ENCODE assay signal across 26 cellular contexts in the genomic region with DNA sequence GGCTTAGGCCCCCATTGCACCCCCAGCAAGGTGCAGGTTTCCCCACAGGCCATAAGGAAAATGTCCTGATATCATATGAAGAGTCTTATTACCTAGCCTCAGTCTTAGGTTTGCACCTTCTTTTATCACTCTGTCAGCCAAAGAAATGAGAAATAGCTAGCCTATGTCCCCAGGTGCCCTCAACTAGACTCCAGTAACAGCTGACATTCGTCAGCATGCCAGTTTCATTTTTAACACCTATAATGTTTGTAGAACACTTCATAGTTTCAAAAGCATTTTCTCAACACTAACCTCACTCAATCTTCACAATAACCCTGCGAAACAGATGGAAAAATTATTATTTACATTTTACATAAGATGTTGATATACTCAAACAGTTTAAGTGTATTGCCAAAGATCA. TPM values are rescaled to one million over a fixed set of nuclear protein-coding genes. Genes with fewer than 3 reads are reported as not detected.
DNase-seq lines count a peak whose midpoint lies in the region; ATAC-seq, FAIRE-seq and TF ChIP-seq lines count a peak whose summit lies in the region.
"Had no signal": no experiment of that assay in that cellular context is flagged by ENCODE, and none has a peak within 500 bp of the region (broad histone marks: within the 10 kb centered on the region; RNA-seq: fewer than 3 reads in every experiment).

No MANE protein-coding gene starts in this region.

- H3K27me3 ChIP-seq in GM12878 (replicated peaks in 1 of 2; ENCODE audit: control insufficient read depth in 2 of 2, insufficient read depth in 2 of 2, low read length in 1 of 2) (peaks cover 0 to 2% of the 10 kb centered on the region in 2 experiments; a peak in 1 of 4 replicates), upper lobe of left lung (no peaks in the 10 kb centered on the region)
- H3K27me3 ChIP-seq: BE2C; BLaER1 treated with 17β-estradiol and CSF1 and Interleukin-3, amounts not matched to agents 10 nM and 100 nM had no signal

- H3K9me3 ChIP-seq in GM12878 (replicated peaks; ENCODE audit: control insufficient read depth, insufficient read depth, low read length) (no peaks in the 10 kb centered on the region; the same call in 2 of the 3 replicates), upper lobe of left lung (peaks cover 0 to 19% (median 18%) of the 10 kb centered on the region in 4 donors)
- H3K9me3 ChIP-seq: BE2C had no signal

- ATAC-seq in GM18867 (IDR thresholded peaks at IDR 0.05; ENCODE audit: unreplicated experiment) (peak; percentile 53), HG03432 (IDR thresholded peaks at IDR 0.05; ENCODE audit: unreplicated experiment) (peak; percentile 61), GM12878 (peak; percentile 18; the same call in 1 of the 3 replicates), upper lobe of left lung (ENCODE audit: low FRiP score in 2 of 2) (peak; percentile 17 to 49), HG03039 (IDR thresholded peaks at IDR 0.05; ENCODE audit: unreplicated experiment) (no peak)
- ATAC-seq: A549, GM23338, HCT116 had no signal

- TF ChIP-seq RAD21 in GM12878 (IDR thresholded peaks at IDR 0.05; ENCODE audit: insufficient read depth, low read depth, low read length): no peak

- RAD21 ChIA-PET in GM12878 (lab: Charles Lee; ENCODE audit: unreplicated experiment): no interaction called here

- 6% methylated on average over 2 of the region's 2 CpGs for WGBS in GM12878 (ENCODE audit: insufficient coverage, insufficient replicate concordance, low lambda C conversion rate, missing lambda C conversion rate)
- WGBS in upper lobe of left lung, 2 donors: 46 to 49% methylated on average over 2 of the region's 2 CpGs

- H4K20me1 ChIP-seq in GM12878 (ENCODE audit: control insufficient read depth, insufficient read depth): no peaks in the 10 kb centered on the region
- H4K20me1 ChIP-seq: BLaER1 treated with 17β-estradiol and CSF1 and Interleukin-3, amounts not matched to agents 10 nM and 100 nM had no signal

- no peak overlapping the region for H3K4me2 ChIP-seq in GM12878 (ENCODE audit: control insufficient read depth, insufficient read depth)
- H3K4me2 ChIP-seq: A549; BLaER1 treated with 17β-estradiol and CSF1 and Interleukin-3, amounts not matched to agents 10 nM and 100 nM; GM23338 had no signal

- POLR2A ChIA-PET in GM12878 (lab: Charles Lee): no interaction called here

- no peaks in the 10 kb centered on the region for H3K4me1 ChIP-seq in GM12878 (ENCODE audit: control insufficient read depth, insufficient read depth, low read length)
- peaks cover 0 to 10% (median 0%) of the 10 kb centered on the region in 4 donors for H3K4me1 ChIP-seq in upper lobe of left lung
- H3K4me1 ChIP-seq: A549; BE2C; BLaER1 treated with 17β-estradiol and CSF1 and Interleukin-3, amounts not matched to agents 10 nM and 100 nM had no signal

- no peak overlapping the region for H2AFZ ChIP-seq in GM12878 (ENCODE audit: control insufficient read depth, low read depth, low read length)
- H2AFZ ChIP-seq: GM23338 had no signal

- H3K4me3 ChIP-seq in GM12878 (no peak overlapping the region), upper lobe of left lung (no peak overlapping the region)
- H3K4me3 ChIP-seq: A549; BLaER1 treated with 17β-estradiol and CSF1 and Interleukin-3, amounts not matched to agents 10 nM and 100 nM; GM23338 had no signal

- BruUV-seq in GM12878 (replicated peaks; lab: Mats Ljungman, UMichigan): no TSS peak

- DNase-seq in GM12878 (ENCODE audit: low read depth, low spot score) (no peak), upper lobe of left lung (no peak), GDM1 (lab: John Stamatoyannopoulos, UW) (no peak)
- DNase-seq in central memory CD4-positive, alpha-beta T cell: no peak
- DNase-seq: 8988T; ACHN; AML-193; BE2C; CD4-positive, alpha-beta T cell; CD8-positive, alpha-beta memory T cell; DMS 273 treated with DMSO at 0.1 percent for 48 hours; DMS79; EL; GF-D8; H9 had no signal

- no peaks in the 10 kb centered on the region for H3K79me2 ChIP-seq in GM12878 (ENCODE audit: control insufficient read depth, insufficient read depth, low read length)

- intact Hi-C loops in GM12878 (cut with micrococcal nuclease; ENCODE audit: unreplicated experiment): no loop called here

- H3K9ac ChIP-seq in GM12878 (ENCODE audit: control insufficient read depth, insufficient read depth, low read length): no peak overlapping the region
- H3K9ac ChIP-seq: BLaER1 treated with 17β-estradiol and CSF1 and Interleukin-3, amounts not matched to agents 10 nM and 100 nM had no signal

- no peaks in the 10 kb centered on the region for H3K36me3 ChIP-seq in GM12878 (ENCODE audit: control insufficient read depth in 2 of 2, insufficient read depth in 2 of 2, low read length in 1 of 2)
- no peaks in the 10 kb centered on the region for H3K36me3 ChIP-seq in upper lobe of left lung
- H3K36me3 ChIP-seq: BE2C; BLaER1 treated with 17β-estradiol and CSF1 and Interleukin-3, amounts not matched to agents 10 nM and 100 nM had no signal

- CTCF ChIA-PET in GM12878 (lab: Yijun Ruan, JAX): no interaction called here

- TF ChIP-seq CTCF in GM12878 (IDR thresholded peaks at IDR 0.05 in 2 of 3, conservative IDR thresholded peaks at IDR 0.05 in 1 of 3; ENCODE audit: control insufficient read depth in 2 of 3, extremely low read depth in 1 of 3, insufficient read depth in 1 of 3, low read depth in 3 of 3, low read length in 3 of 3) (no peak), upper lobe of left lung (IDR thresholded peaks at IDR 0.05) (no peak)

- SMC1A ChIA-PET in GM12878 (lab: Charles Lee; ENCODE audit: uncharacterized antibody, unreplicated experiment): no interaction called here

- TF ChIP-seq POLR2A in GM12878 (IDR thresholded peaks at IDR 0.05; ENCODE audit: low read depth, low read length) (no peak), upper lobe of left lung (IDR thresholded peaks at IDR 0.05) (no peak)

- no peak for FAIRE-seq in GM12878 (lab: Jason Lieb, UNC)
- FAIRE-seq: A549, D721Med, GM12892 had no signal

- H3K27ac ChIP-seq in GM12878 (ENCODE audit: control insufficient read depth, insufficient read depth): no peak overlapping the region
- H3K27ac ChIP-seq in upper lobe of left lung: peak overlapping the region in 2 of 4 donors; percentile 41 to 50
- H3K27ac ChIP-seq: A549; BLaER1 treated with 17β-estradiol and CSF1 and Interleukin-3, amounts not matched to agents 10 nM and 100 nM had no signal

- TF ChIP-seq EP300 in GM12878 (IDR thresholded peaks at IDR 0.05; ENCODE audit: borderline replicate concordance in 1 of 2, control insufficient read depth in 1 of 2, low read depth in 2 of 2, low read length in 2 of 2) (no peak), upper lobe of left lung (IDR thresholded peaks at IDR 0.05) (no peak)

- in situ Hi-C loops in GM12878 (cut with MboI): loop anchor here (5.0 kb wide), 1 partner anchor 415 kb away; no protein-coding TSS in a partner anchor

TF ChIP-seq in GM12878, 131 proteins besides CTCF, POLR2A, EP300 and RAD21 (continues in another document):
- no peak for TF ChIP-seq KLF5 (IDR thresholded peaks at IDR 0.05; ENCODE audit: partially characterized antibody)

RNA-seq across cellular contexts. Expression of a gene that starts 24.0 kb away (rescaled TPM):
- total RNA-seq in GM12878 (2013; cell fraction: nucleolus; rRNA removed): not detected in 2 replicates
- not detected in 2 replicates for total RNA-seq in GM12878 (2014; rRNA removed)
- not detected in 2 replicates for total RNA-seq in GM12878 (2014; rRNA removed; fragmentation: Illumina TruSeq; extraction: Trizol)
- total RNA-seq in GM12878 (2021): not detected in 2 replicates
- not detected for polyA plus RNA-seq in GM12878 (2011; ENCODE audit: low read depth)
- polyA plus RNA-seq in GM12878 (2011; rRNA removed): not detected in 2 replicates
- polyA plus RNA-seq in GM12878 (2011; cell fraction: cytosol; rRNA removed): not detected in 2 replicates
- polyA plus RNA-seq in GM12878 (2011; cell fraction: nucleus; rRNA removed): not detected in 2 replicates
- polyA plus RNA-seq in GM12878 (2012): not detected in 2 replicates
- polyA plus RNA-seq in GM12878 (2014; fragmentation: Illumina TruSeq; extraction: Trizol): not detected in 2 replicates
- not detected for polyA plus RNA-seq in GM12878 (2014; fragmentation: Nextera tagmentation; extraction: Ambion mirVana)
- not detected in 2 replicates for polyA plus RNA-seq in GM12878 (2014; rRNA removed)
- polyA plus RNA-seq in GM12878 (2016; fragmentation: Nextera tagmentation; extraction: Ambion mirVana): not detected
- polyA minus RNA-seq in GM12878 (2011; rRNA and poly(A)+ RNA removed): not detected in 2 replicates
- polyA minus RNA-seq in GM12878 (2011; cell fraction: cytosol; rRNA and poly(A)+ RNA removed): not detected in 2 replicates
- polyA minus RNA-seq in GM12878 (2011; cell fraction: nucleus; rRNA and poly(A)+ RNA removed): not detected in 2 replicates
- not detected for total RNA-seq in upper lobe of left lung
- total RNA-seq: CD4-positive, alpha-beta T cell; CD8-positive, alpha-beta memory T cell; GM23338; H4; H9 had no signal
- polyA plus RNA-seq: A549; CD14-positive monocyte; CD8-positive, alpha-beta memory T cell; GM23338 had no signal

RNA-seq across cellular contexts. Expression of a gene that starts 40.4 kb away (rescaled TPM):
- not detected in 2 replicates for total RNA-seq in GM12878 (2013; cell fraction: nucleolus; rRNA removed)
- total RNA-seq in GM12878 (2014; rRNA removed) (not detected in 2 replicates), GM12878 (2014; rRNA removed; fragmentation: Illumina TruSeq; extraction: Trizol) (not detected in 2 replicates), GM12878 (2021) (not detected in 2 replicates), upper lobe of left lung (not detected)
- polyA plus RNA-seq in GM12878 (2011; ENCODE audit: low read depth): not detected
- polyA plus RNA-seq in GM12878 (2011; rRNA removed) (not detected in 2 replicates), GM12878 (2014; fragmentation: Illumina TruSeq; extraction: Trizol) (not detected in 2 replicates), GM12878 (2014; fragmentation: Nextera tagmentation; extraction: Ambion mirVana) (not detected), GM12878 (2014; rRNA removed) (not detected in 2 replicates), GM12878 (2016; fragmentation: Nextera tagmentation; extraction: Ambion mirVana) (not detected)
- not detected in 2 replicates for polyA plus RNA-seq in GM12878 (2011; cell fraction: cytosol; rRNA removed)
- polyA plus RNA-seq in GM12878 (2011; cell fraction: nucleus; rRNA removed): not detected in 2 replicates
- polyA plus RNA-seq in GM12878 (2012): not detected in 2 replicates
- polyA minus RNA-seq in GM12878 (2011; rRNA and poly(A)+ RNA removed): not detected in 2 replicates
- polyA minus RNA-seq in GM12878 (2011; cell fraction: cytosol; rRNA and poly(A)+ RNA removed): not detected in 2 replicates
- polyA minus RNA-seq in GM12878 (2011; cell fraction: nucleus; rRNA and poly(A)+ RNA removed): not detected in 2 replicates
- total RNA-seq: CD8-positive, alpha-beta memory T cell; GM23338; H4; H9 had no signal
- polyA plus RNA-seq: A549; CD14-positive monocyte; CD8-positive, alpha-beta memory T cell; GM23338 had no signal
